8 cellular contexts compared by ENCODE assay signal in genomic region chr2:130823886-130824491, GRCh38. TPM values are rescaled to one million over a fixed set of nuclear protein-coding genes. Genes with fewer than 3 reads are reported as not detected.
DNase-seq lines count a peak whose midpoint lies in the region; ATAC-seq and TF ChIP-seq lines count a peak whose summit lies in the region.

No MANE protein-coding gene starts in this region.

- intact Hi-C loops in thyroid gland (cut with DNase I) = no loop called here

- peak overlapping the region in 1 of 3 donors; percentile 6 for H3K27ac ChIP-seq in thyroid gland

- TF ChIP-seq CTCF in thyroid gland (IDR thresholded peaks at IDR 0.05) = no peak

- TF ChIP-seq POLR2A in thyroid gland (IDR thresholded peaks at IDR 0.05) = no peak

- 67 to 90% methylated on average over 6 to 10 of the region's 10 CpGs for whole genome bisulfite sequencing in thyroid gland, 2 donors

- H3K27ac Mint-ChIP-seq in activated T-helper 17 cell treated with anti-CD3 and anti-CD28 coated beads, Interleukin-2, amount 50 U/mL, for 72 hours = peak overlapping the region; percentile 99

- H3K4me1 Mint-ChIP-seq in activated T-helper 17 cell treated with anti-CD3 and anti-CD28 coated beads, Interleukin-2, amount 50 U/mL, for 72 hours = peaks cover 10% of the 10 kb centered on the region

- H3K27me3 Mint-ChIP-seq in activated T-helper 17 cell treated with anti-CD3 and anti-CD28 coated beads, Interleukin-2, amount 50 U/mL, for 72 hours = no peaks in the 10 kb centered on the region

- H3K4me1 ChIP-seq in thyroid gland = peaks cover 19 to 30% of the 10 kb centered on the region in 2 donors

- H3K4me3 Mint-ChIP-seq in activated T-helper 17 cell treated with anti-CD3 and anti-CD28 coated beads, Interleukin-2, amount 50 U/mL, for 72 hours = peak overlapping the region; percentile 87

- peak; percentile 14 for ATAC-seq in HG03060 (IDR thresholded peaks at IDR 0.05; ENCODE audit: low read depth, unreplicated experiment)
- peak; percentile 24 for ATAC-seq in activated T-helper 17 cell treated with anti-CD3 and anti-CD28 coated beads, Interleukin-2, amount 50 U/mL, for 72 hours (replicated peaks)

- no peaks in the 10 kb centered on the region for H3K36me3 ChIP-seq in thyroid gland

- no peaks in the 10 kb centered on the region for H3K36me3 Mint-ChIP-seq in activated T-helper 17 cell treated with anti-CD3 and anti-CD28 coated beads, Interleukin-2, amount 50 U/mL, for 72 hours (ENCODE audit: low read depth)

- no peaks in the 10 kb centered on the region for H3K27me3 ChIP-seq in thyroid gland

- H3K9me3 ChIP-seq in thyroid gland = no peaks in the 10 kb centered on the region

- no peaks in the 10 kb centered on the region for H3K9me3 Mint-ChIP-seq in activated T-helper 17 cell treated with anti-CD3 and anti-CD28 coated beads, Interleukin-2, amount 50 U/mL, for 72 hours

- DNase-seq in activated naive CD4-positive, alpha-beta T cell treated with Interleukin-2 at 50 U/mL for 16 hours = peak; percentile 39
- no peak for DNase-seq in activated naive CD4-positive, alpha-beta T cell (lab: John Stamatoyannopoulos, UW)
- peak; percentile 16 to 25 for DNase-seq in thyroid gland
- DNase-seq in NOMO-1 treated with dmso at 0.1 percent for 144 hours (lab: John Stamatoyannopoulos, UW; ENCODE audit: unreplicated experiment) = no peak
- no peak for DNase-seq in SW480 (ENCODE audit: low spot score)
- DNase-seq in NCI-H187 (lab: John Stamatoyannopoulos, UW) = no peak

- H3K4me3 ChIP-seq in thyroid gland (replicated peaks in 1 of 3) = no peak overlapping the region

RNA-seq across cellular contexts. Expression of gene ARHGEF4, which starts 12.7 kb away (rescaled TPM):
- total RNA-seq in activated T-helper 17 cell treated with anti-CD3 and anti-CD28 coated beads, Interleukin-2, amount 50 U/mL, for 72 hours = not detected
- total RNA-seq in thyroid gland = 10 to 100 TPM; 15.6 to 24.3 (median 22.5) TPM

Comparison
In these comparisons a context has a peak if more than half of its experiments do, and no peak if none do; other contexts are left out.
1. DNase-seq: peak in activated naive CD4-positive, alpha-beta T cell treated with Interleukin-2 at 50 U/mL for 16 hours (single experiment) and thyroid gland (2 of 2); none in activated naive CD4-positive, alpha-beta T cell (0 of 4), NOMO-1 treated with dmso at 0.1 percent for 144 hours (single experiment), SW480 (single experiment) and NCI-H187 (0 of 2).
2. RNA of gene ARHGEF4, which starts 12.7 kb away (total RNA-seq): 15.6 to 24.3 TPM in thyroid gland; not detected in activated T-helper 17 cell treated with anti-CD3 and anti-CD28 coated beads, Interleukin-2, amount 50 U/mL, for 72 hours; every median in the first group is over 10 times any median in the second.